ENCODE assay signal across 8 cellular contexts in genomic region chr1:178543291-178543609, GRCh38. TPM values are rescaled to one million over a fixed set of nuclear protein-coding genes. Genes with fewer than 3 reads are reported as not detected.
A peak's percentile ranks its signal among the peaks of the same experiment; 100 is the strongest.
DNase-seq lines count a peak whose midpoint lies in the region; ATAC-seq and TF ChIP-seq lines count a peak whose summit lies in the region.

No MANE protein-coding gene starts in this region.

- H3K27ac ChIP-seq in heart left ventricle, result peak overlapping the region in 10 of 12 donors; percentile 77 to 90 (median 85)
- H3K27ac ChIP-seq in skin epidermis, result peak overlapping the region in 20 of 21 experiments; percentile 63 to 92 (median 84)

- peaks cover 0 to 9% (median 0%) of the 10 kb centered on the region in 9 donors for H3K36me3 ChIP-seq in heart left ventricle

- H3K9me3 ChIP-seq in heart left ventricle, result no peaks in the 10 kb centered on the region

- DNase-seq in AG09309 (ENCODE audit: low read depth) (no peak), heart left ventricle (no peak), HK-2 (ENCODE audit: unreplicated experiment) (no peak)
- DNase-seq in stimulated activated CD4-positive, alpha-beta T cell treated with anti-CD3 and anti-CD28 coated beads, Interleukin-12 subunit alpha, Interleukin-12 subunit beta, amount 100 ng/mL, for 4 hours, result no peak

- WGBS in heart left ventricle, 4 donors, result 7 to 27% (median 18%) methylated on average over 10 of the region's 10 CpGs

- TF ChIP-seq POLR2A in heart left ventricle (IDR thresholded peaks at IDR 0.05), result no peak

- peak; percentile 30 for ATAC-seq in GM18868 (IDR thresholded peaks at IDR 0.05; ENCODE audit: unreplicated experiment)
- peak; percentile 23 for ATAC-seq in HG03060 (IDR thresholded peaks at IDR 0.05; ENCODE audit: low read depth, unreplicated experiment)
- peak in 1 of 4 donors; percentile 5 for ATAC-seq in heart left ventricle

- H3K4me3 ChIP-seq in AG09309 (ENCODE audit: control insufficient read depth, low read depth, low read length), result peak overlapping the region; percentile 67
- H3K4me3 ChIP-seq in WI38 (ENCODE audit: low read depth, low read length), result peak overlapping the region; percentile 75
- peak overlapping the region; percentile 62 to 86 (median 76) for H3K4me3 ChIP-seq in heart left ventricle
- H3K4me3 ChIP-seq in skin epidermis, result peak overlapping the region; percentile 50 to 82 (median 71)

- H3K27me3 ChIP-seq in heart left ventricle, result no peaks in the 10 kb centered on the region

- H3K4me1 ChIP-seq in heart left ventricle, result peaks cover 0 to 24% (median 8%) of the 10 kb centered on the region in 12 donors

- TF ChIP-seq CTCF in AG09309 (IDR thresholded peaks at IDR 0.05; ENCODE audit: control insufficient read depth, insufficient read depth, low read depth, low read length, missing control alignments) (no peak), WI38 (IDR thresholded peaks at IDR 0.05; ENCODE audit: low read depth, low read length) (no peak), heart left ventricle (IDR thresholded peaks at IDR 0.05) (no peak)

- intact Hi-C loops in heart left ventricle (cut with DNase I), result loop anchor here in 9 of 10 donors (2.0 to 10.0 kb wide), 6 partner anchors 182 to 822 kb away; partner anchors contain the start of genes AXDND1 (in 1 of the 9) and RALGPS2 (in 1 of the 9)

RNA-seq across cellular contexts. Expression of gene TEX35, which starts 30.3 kb away (rescaled TPM):
- not detected for total RNA-seq in heart left ventricle
- polyA plus RNA-seq in heart left ventricle, result not detected

RNA-seq across cellular contexts. Expression of gene CLEC20A, which starts 46.5 kb away (rescaled TPM):
- total RNA-seq in heart left ventricle, result under 1 TPM in 1 of 9 donors, not detected in 8; 0.23 TPM
- not detected for polyA plus RNA-seq in heart left ventricle
